Comparison of ENCODE assay signal across 8 cellular contexts in genomic region chr3:195558602-195559001, GRCh38. TPM values are rescaled to one million over a fixed set of nuclear protein-coding genes. Genes with fewer than 3 reads are reported as not detected.
A peak's percentile ranks its signal among the peaks of the same experiment; 100 is the strongest.
DNase-seq lines count a peak whose midpoint lies in the region; ATAC-seq, FAIRE-seq and TF ChIP-seq lines count a peak whose summit lies in the region.

No MANE protein-coding gene starts in this region.

- intact Hi-C loops in sigmoid colon (cut with DNase I) = no loop called here

- no peaks in the 10 kb centered on the region for H3K9me3 ChIP-seq in WERI-Rb-1 (ENCODE audit: severe bottlenecking)
- no peaks in the 10 kb centered on the region for H3K9me3 ChIP-seq in sigmoid colon

- FAIRE-seq in G401.6 (lab: Jason Lieb, UNC) = peak; percentile 3

- H3K4me1 ChIP-seq in sigmoid colon = no peaks in the 10 kb centered on the region

- H3K36me3 ChIP-seq in WERI-Rb-1 (no peaks in the 10 kb centered on the region), kidney epithelial cell (ENCODE audit: control insufficient read depth, insufficient read depth, low read length) (no peaks in the 10 kb centered on the region), sigmoid colon (no peaks in the 10 kb centered on the region)

- no peak overlapping the region for H3K27ac ChIP-seq in WERI-Rb-1
- no peak overlapping the region for H3K27ac ChIP-seq in sigmoid colon

- H3K4me3 ChIP-seq in WERI-Rb-1 (ENCODE audit: low read depth, low read length) = no peak overlapping the region
- no peak overlapping the region for H3K4me3 ChIP-seq in kidney epithelial cell (ENCODE audit: low read depth, low read length)
- no peak overlapping the region for H3K4me3 ChIP-seq in sigmoid colon

- WGBS in sigmoid colon, 2 donors = 32 to 52% methylated on average over 3 of the region's 3 CpGs

- TF ChIP-seq EP300 in sigmoid colon (IDR thresholded peaks at IDR 0.05) = no peak

- H3K27me3 ChIP-seq in WERI-Rb-1 (ENCODE audit: insufficient read depth, low read depth, severe bottlenecking) (no peaks in the 10 kb centered on the region), kidney epithelial cell (ENCODE audit: control insufficient read depth, insufficient read depth, low read length) (no peaks in the 10 kb centered on the region), sigmoid colon (no peaks in the 10 kb centered on the region)

- peak; percentile 62 for TF ChIP-seq CTCF in WERI-Rb-1 (IDR thresholded peaks at IDR 0.05; ENCODE audit: low read depth, low read length)
- peak; percentile 53 for TF ChIP-seq CTCF in kidney epithelial cell (IDR thresholded peaks at IDR 0.05; ENCODE audit: insufficient read depth, low read length, poor library complexity, severe bottlenecking)
- peak in 1 of 4 experiments; percentile 13 for TF ChIP-seq CTCF in sigmoid colon (IDR thresholded peaks at IDR 0.05)

- TF ChIP-seq POLR2A in sigmoid colon (IDR thresholded peaks at IDR 0.05) = no peak

- DNase-seq in A172 (ENCODE audit: low spot score) (peak; percentile 42), NCI-H1694 treated with DMSO at 0.1 percent for 48 hours (lab: John Stamatoyannopoulos, UW) (peak; percentile 49), WERI-Rb-1 (peak; percentile 30), kidney epithelial cell (ENCODE audit: low read depth) (no peak), sigmoid colon (no peak)

- ATAC-seq in HG03378 (IDR thresholded peaks at IDR 0.05; ENCODE audit: unreplicated experiment) = no peak
- no peak for ATAC-seq in HG02642 (IDR thresholded peaks at IDR 0.05; ENCODE audit: poor library complexity, unreplicated experiment)

RNA-seq across cellular contexts. Expression of gene PPP1R2, which starts 15.5 kb away (rescaled TPM):
- total RNA-seq in A172 (2014; rRNA removed; shearing (Covaris generic)) = 61.4 and 180 TPM in 2 replicates
- total RNA-seq in kidney epithelial cell (50.8 and 70.5 TPM in 2 replicates), sigmoid colon (100 to 1,000 TPM in 1 of 4 donors, 10 to 100 TPM in 3; 69.9 to 126 (median 88.0) TPM)
- polyA plus RNA-seq in sigmoid colon = 10 to 100 TPM; 30.6 to 33.5 (median 31.8) TPM

RNA-seq across cellular contexts. Expression of gene APOD, which starts 25.1 kb away (rescaled TPM):
- 0.17 and 0.50 TPM in 2 replicates for total RNA-seq in A172 (2014; rRNA removed; shearing (Covaris generic))
- total RNA-seq in kidney epithelial cell (not detected in 2 replicates), sigmoid colon (100 to 1,000 TPM in 3 of 4 donors, 10 to 100 TPM in 1; 23.5 to 296 (median 154) TPM)
- polyA plus RNA-seq in sigmoid colon = 10 to 100 TPM in 2 of 3 donors, 1 to 10 TPM in 1; 8.1 to 63.7 (median 21.1) TPM

Comparison
In these comparisons a context has a peak if more than half of its experiments do, and no peak if none do; other contexts are left out.
1. DNase-seq: peak in A172 (single experiment), NCI-H1694 treated with DMSO at 0.1 percent for 48 hours (single experiment) and WERI-Rb-1 (single experiment); none in kidney epithelial cell (single experiment) and sigmoid colon (single experiment).
2. RNA of gene APOD, which starts 25.1 kb away (total RNA-seq): 23.5 to 296 TPM in sigmoid colon; 0.17 to 0.50 TPM in A172 and not detected in kidney epithelial cell; every median in the first group is over 10 times any median in the second.